In genomic region chr3:74463515-74463914, GRCh38 we compare ENCODE assay signal across 28 cellular contexts.
"Had no signal": no experiment of that assay in that cellular context is flagged by ENCODE, and none has a peak within 500 bp of the region (broad histone marks: within the 10 kb centered on the region; RNA-seq: fewer than 3 reads in every experiment).

No MANE protein-coding gene starts in this region.

- H3K27ac ChIP-seq: cardiac muscle cell, gastrocnemius medialis, right lobe of liver, upper lobe of right lung had no signal

- H3K27me3 ChIP-seq: cardiac muscle cell, gastrocnemius medialis, right lobe of liver, upper lobe of right lung had no signal

- H3K4me1 Mint-ChIP-seq: natural killer cell; stimulated activated memory B cell treated with anti-CD40 and anti-IgM and Interleukin-4, amounts not matched to agents 10 μg/mL and 1 μg/mL and 100 μg/mL, for 72 hours; stimulated activated naive CD8-positive, alpha-beta T cell treated with anti-CD3 and anti-CD28 coated beads, Interleukin-15, amount 100 ng/mL, for 72 hours had no signal

- H3K27ac Mint-ChIP-seq: activated naive CD8-positive, alpha-beta T cell; activated T-cell treated with anti-CD3 and anti-CD28 coated beads, Interleukin-2, amount 50 U/mL, for 72 hours; effector memory CD8-positive, alpha-beta T cell; mesothelial cell of epicardium; natural killer cell; stimulated activated memory B cell treated with anti-CD40 and anti-IgM and Interleukin-4, amounts not matched to agents 10 μg/mL and 1 μg/mL and 100 μg/mL, for 72 hours; stimulated activated naive CD8-positive, alpha-beta T cell treated with anti-CD3 and anti-CD28 coated beads, Interleukin-15, amount 100 ng/mL, for 72 hours; T-helper 2 cell treated with Interferon-gamma antibody and Interleukin-4, amounts not matched to agents 5 μg/mL and 100 μg/mL, for 36 hours had no signal

- H3K9me3 ChIP-seq: gastrocnemius medialis, right lobe of liver, upper lobe of right lung had no signal

- H3K27me3 Mint-ChIP-seq: activated naive CD8-positive, alpha-beta T cell; effector memory CD8-positive, alpha-beta T cell; stimulated activated memory B cell treated with anti-CD40 and anti-IgM and Interleukin-4, amounts not matched to agents 10 μg/mL and 1 μg/mL and 100 μg/mL, for 72 hours; stimulated activated naive CD8-positive, alpha-beta T cell treated with anti-CD3 and anti-CD28 coated beads, Interleukin-15, amount 100 ng/mL, for 72 hours had no signal

- ATAC-seq: activated T-cell treated with anti-CD3 and anti-CD28 coated beads, Interleukin-2, amount 50 U/mL, for 72 hours; effector memory CD8-positive, alpha-beta T cell; gastrocnemius medialis; natural killer cell; right lobe of liver; stimulated activated memory B cell treated with anti-CD40 and anti-IgM and Interleukin-4, amounts not matched to agents 10 μg/mL and 1 μg/mL and 100 μg/mL, for 72 hours; stimulated activated naive CD8-positive, alpha-beta T cell treated with anti-CD3 and anti-CD28 coated beads, Interleukin-15, amount 100 ng/mL, for 72 hours; upper lobe of right lung had no signal

- H3K4me3 ChIP-seq: cardiac muscle cell, gastrocnemius medialis, right lobe of liver, upper lobe of right lung had no signal

- H3K4me1 ChIP-seq: gastrocnemius medialis, right lobe of liver, upper lobe of right lung had no signal

- H3K36me3 Mint-ChIP-seq: activated naive CD8-positive, alpha-beta T cell; mesothelial cell of epicardium; natural killer cell; stimulated activated memory B cell treated with anti-CD40 and anti-IgM and Interleukin-4, amounts not matched to agents 10 μg/mL and 1 μg/mL and 100 μg/mL, for 72 hours had no signal

- H3K4me3 Mint-ChIP-seq: activated naive CD8-positive, alpha-beta T cell; activated T-cell treated with anti-CD3 and anti-CD28 coated beads, Interleukin-2, amount 50 U/mL, for 72 hours; effector memory CD8-positive, alpha-beta T cell; mesothelial cell of epicardium; natural killer cell; stimulated activated memory B cell treated with anti-CD40 and anti-IgM and Interleukin-4, amounts not matched to agents 10 μg/mL and 1 μg/mL and 100 μg/mL, for 72 hours; stimulated activated naive CD8-positive, alpha-beta T cell treated with anti-CD3 and anti-CD28 coated beads, Interleukin-15, amount 100 ng/mL, for 72 hours; T-helper 2 cell treated with Interferon-gamma antibody and Interleukin-4, amounts not matched to agents 5 μg/mL and 100 μg/mL, for 36 hours had no signal

- H3K36me3 ChIP-seq: cardiac muscle cell, gastrocnemius medialis, right lobe of liver, upper lobe of right lung had no signal

- DNase-seq: activated CD4-positive, alpha-beta T cell treated with anti-CD3 and anti-CD28 coated beads for 4 hours; activated CD4-positive, alpha-beta T cell treated with anti-CD3 and anti-CD28 coated beads, Interleukin-2, amount 50 U/mL, for 4 hours; activated effector memory CD4-positive, alpha-beta T cell treated with Interleukin-2 at 50 U/mL for 16 hours; activated naive CD4-positive, alpha-beta T cell treated with Interleukin-2 at 50 U/mL for 16 hours; activated T-cell treated with anti-CD3 and anti-CD28 coated beads for 4 hours; activated T-cell treated with anti-CD3 and anti-CD28 coated beads, Interleukin-2, amount 50 U/mL, for 72 hours; anterior cingulate cortex; cortex of kidney; effector memory CD8-positive, alpha-beta T cell; erythroblast; gastrocnemius medialis; hippocampal formation; kidney glomerular epithelial cell; mammary epithelial cell; natural killer cell; posterior cingulate gyrus; right lobe of liver; stimulated activated CD4-positive, alpha-beta T cell treated with anti-CD3 and anti-CD28 coated beads, Interleukin-12 subunit alpha, Interleukin-12 subunit beta, amount 100 ng/mL, for 4 hours; stimulated activated CD4-positive, alpha-beta T cell treated with anti-CD3 and anti-CD28 coated beads, Interleukin-4, amount 100 ng/mL, for 1 hour; stimulated activated naive CD8-positive, alpha-beta T cell treated with anti-CD3 and anti-CD28 coated beads, Interleukin-15, amount 100 ng/mL, for 72 hours; substantia nigra; T-helper 1 cell; upper lobe of right lung had no signal
